9 cellular contexts compared by ENCODE assay signal in genomic region chr12:62604373-62604772, GRCh38.
A peak's percentile ranks its signal among the peaks of the same experiment; 100 is the strongest.
DNase-seq lines count a peak whose midpoint lies in the region; ATAC-seq lines count a peak whose summit lies in the region.
"Had no signal": no experiment of that assay in that cellular context is flagged by ENCODE, and none has a peak within 500 bp of the region (broad histone marks: within the 10 kb centered on the region; RNA-seq: fewer than 3 reads in every experiment).

No MANE protein-coding gene starts in this region.

- H3K27me3 ChIP-seq in iPS-15b (ENCODE audit: control insufficient read depth, insufficient read depth, low read length) = no peaks in the 10 kb centered on the region

- no peak for ATAC-seq in stimulated activated naive CD8-positive, alpha-beta T cell treated with anti-CD3 and anti-CD28 coated beads, Interleukin-15, amount 100 ng/mL, for 72 hours
- ATAC-seq in HG03342 (IDR thresholded peaks at IDR 0.05; ENCODE audit: unreplicated experiment) = no peak
- no peak for ATAC-seq in GM19324 (IDR thresholded peaks at IDR 0.05; ENCODE audit: low FRiP score, unreplicated experiment)

- H3K4me3 ChIP-seq in iPS-15b (ENCODE audit: low read depth, low read length) = peak overlapping the region; percentile 83

- POLR2A ChIA-PET in activated CD4-positive, alpha-beta memory T cell treated with anti-CD3 and anti-CD28 coated beads, Interleukin-2, amount 10 ng/mL, durations not matched to agents 7 days and 5 days (lab: Charles Lee) = interaction anchor here (0.8 to 3.6 kb wide), 8 partner anchors 10 to 190 kb away, joined by 3 to 40 read pairs (median 20); partner anchors contain the start of gene MON2

- no peaks in the 10 kb centered on the region for H3K27me3 Mint-ChIP-seq in activated CD4-positive, alpha-beta memory T cell treated with anti-CD3 and anti-CD28 coated beads, Interleukin-2, amount 10 ng/mL, durations not matched to agents 7 days and 5 days
- H3K27me3 Mint-ChIP-seq in stimulated activated naive CD8-positive, alpha-beta T cell treated with anti-CD3 and anti-CD28 coated beads, Interleukin-15, amount 100 ng/mL, for 72 hours = no peaks in the 10 kb centered on the region

- no peaks in the 10 kb centered on the region for H3K9me3 ChIP-seq in iPS-15b (ENCODE audit: control insufficient read depth, insufficient read depth, low read length)

- H3K36me3 ChIP-seq in iPS-15b (ENCODE audit: control insufficient read depth, insufficient read depth, low read length) = no peaks in the 10 kb centered on the region

- peak overlapping the region; percentile 97 for H3K27ac Mint-ChIP-seq in activated CD4-positive, alpha-beta memory T cell treated with anti-CD3 and anti-CD28 coated beads, Interleukin-2, amount 10 ng/mL, durations not matched to agents 7 days and 5 days
- peak overlapping the region; percentile 91 to 100 for H3K27ac Mint-ChIP-seq in stimulated activated naive CD8-positive, alpha-beta T cell treated with anti-CD3 and anti-CD28 coated beads, Interleukin-15, amount 100 ng/mL, for 72 hours

- H3K4me1 Mint-ChIP-seq in activated CD4-positive, alpha-beta memory T cell treated with anti-CD3 and anti-CD28 coated beads, Interleukin-2, amount 10 ng/mL, durations not matched to agents 7 days and 5 days = peaks cover 36% of the 10 kb centered on the region
- H3K4me1 Mint-ChIP-seq in stimulated activated naive CD8-positive, alpha-beta T cell treated with anti-CD3 and anti-CD28 coated beads, Interleukin-15, amount 100 ng/mL, for 72 hours = peaks cover 47% of the 10 kb centered on the region

- CTCF ChIA-PET in activated CD4-positive, alpha-beta memory T cell treated with anti-CD3 and anti-CD28 coated beads, Interleukin-2, amount 10 ng/mL, durations not matched to agents 7 days and 5 days (lab: Charles Lee) = interaction anchor here (1.9 to 4.3 kb wide), 3 partner anchors 11 to 191 kb away, joined by 7 to 30 read pairs (median 8); no protein-coding TSS in a partner anchor

- H3K4me3 Mint-ChIP-seq in activated CD4-positive, alpha-beta memory T cell treated with anti-CD3 and anti-CD28 coated beads, Interleukin-2, amount 10 ng/mL, durations not matched to agents 7 days and 5 days = peak overlapping the region; percentile 90
- peak overlapping the region; percentile 82 to 96 for H3K4me3 Mint-ChIP-seq in stimulated activated naive CD8-positive, alpha-beta T cell treated with anti-CD3 and anti-CD28 coated beads, Interleukin-15, amount 100 ng/mL, for 72 hours

- H3K4me1 ChIP-seq in iPS-15b (ENCODE audit: control insufficient read depth, insufficient read depth, low read length) = peaks cover 18% of the 10 kb centered on the region

- H3K9me3 Mint-ChIP-seq in activated CD4-positive, alpha-beta memory T cell treated with anti-CD3 and anti-CD28 coated beads, Interleukin-2, amount 10 ng/mL, durations not matched to agents 7 days and 5 days = no peaks in the 10 kb centered on the region
- H3K9me3 Mint-ChIP-seq in stimulated activated naive CD8-positive, alpha-beta T cell treated with anti-CD3 and anti-CD28 coated beads, Interleukin-15, amount 100 ng/mL, for 72 hours = no peaks in the 10 kb centered on the region

- peak overlapping the region; percentile 63 for H3K9ac ChIP-seq in iPS-15b (ENCODE audit: low read depth, low read length)

- DNase-seq in SIG-M5 treated with dmso at 0.1 percent for 504 hours (lab: John Stamatoyannopoulos, UW; ENCODE audit: unreplicated experiment) = peak; percentile 16
- no peak for DNase-seq in SIG-M5 (lab: John Stamatoyannopoulos, UW)
- DNase-seq in activated CD4-positive, alpha-beta memory T cell treated with anti-CD3 and anti-CD28 coated beads, Interleukin-2, amount 10 ng/mL, durations not matched to agents 7 days and 5 days = no peak
- no peak for DNase-seq in stimulated activated naive CD8-positive, alpha-beta T cell treated with anti-CD3 and anti-CD28 coated beads, Interleukin-15, amount 100 ng/mL, for 72 hours
- DNase-seq in C1 segment of cervical spinal cord (lab: John Stamatoyannopoulos, UW) = no peak
- DNase-seq: AML-193 had no signal

- H3K36me3 Mint-ChIP-seq in activated CD4-positive, alpha-beta memory T cell treated with anti-CD3 and anti-CD28 coated beads, Interleukin-2, amount 10 ng/mL, durations not matched to agents 7 days and 5 days (ENCODE audit: low read depth) = peaks cover 18% of the 10 kb centered on the region
